12 cellular contexts compared by ENCODE assay signal in genomic region chr5:145587308-145588071, GRCh38.
DNase-seq lines count a peak whose midpoint lies in the region; ATAC-seq and TF ChIP-seq lines count a peak whose summit lies in the region.
"Had no signal": no experiment of that assay in that cellular context is flagged by ENCODE, and none has a peak within 500 bp of the region (broad histone marks: within the 10 kb centered on the region; RNA-seq: fewer than 3 reads in every experiment).

No MANE protein-coding gene starts in this region.

- TF ChIP-seq POLR2A in uterus (IDR thresholded peaks at IDR 0.05), result no peak

- H3K36me3 ChIP-seq in uterus, result no peaks in the 10 kb centered on the region

- no peak for TF ChIP-seq CTCF in uterus (IDR thresholded peaks at IDR 0.05)
- TF ChIP-seq CTCF in GM13977 (IDR thresholded peaks at IDR 0.05; ENCODE audit: extremely low read depth, insufficient read depth, missing control alignments), result no peak

- H3K4me1 ChIP-seq in uterus, result no peaks in the 10 kb centered on the region
- H3K4me1 ChIP-seq: testis had no signal

- intact Hi-C loops in activated T-helper 2 cell treated with anti-CD3 and anti-CD28 coated beads, Interferon-gamma antibody, Interleukin-2, Interleukin-4, amounts not matched to agents 10 μg/mL and 5 μg/mL and 100 μg/mL, durations not matched to agents 14 hours and 24 hours and 36 hours (cut with micrococcal nuclease), result no loop called here
- intact Hi-C loops in uterus (cut with DNase I; ENCODE audit: low total_unique reads), result no loop called here

- peaks cover 0 to 6% of the 10 kb centered on the region in 2 donors for H3K9me3 ChIP-seq in uterus
- H3K9me3 ChIP-seq: testis had no signal

- H3K9me3 Mint-ChIP-seq in activated T-helper 2 cell treated with anti-CD3 and anti-CD28 coated beads, Interferon-gamma antibody, Interleukin-2, Interleukin-4, amounts not matched to agents 10 μg/mL and 5 μg/mL and 100 μg/mL, durations not matched to agents 14 hours and 24 hours and 36 hours, result peaks cover 8% of the 10 kb centered on the region

- H3K4me3 ChIP-seq in uterus, result no peak overlapping the region
- H3K4me3 ChIP-seq: testis had no signal

- H3K27ac ChIP-seq in uterus, result no peak overlapping the region
- H3K27ac ChIP-seq: testis had no signal

- no peaks in the 10 kb centered on the region for H3K27me3 ChIP-seq in uterus
- H3K27me3 ChIP-seq: testis had no signal

- no peak overlapping the region for H3K4me3 Mint-ChIP-seq in activated T-helper 2 cell treated with anti-CD3 and anti-CD28 coated beads, Interferon-gamma antibody, Interleukin-2, Interleukin-4, amounts not matched to agents 10 μg/mL and 5 μg/mL and 100 μg/mL, durations not matched to agents 14 hours and 24 hours and 36 hours (ENCODE audit: low read depth)
- H3K4me3 Mint-ChIP-seq: activated CD4-positive, alpha-beta T cell treated with anti-CD3 and anti-CD28 coated beads, Interleukin-2, amount 10 ng/mL, durations not matched to agents 7 days and 5 days had no signal

- ATAC-seq in HG02884 (IDR thresholded peaks at IDR 0.05; ENCODE audit: unreplicated experiment) (no peak), GM21423 (IDR thresholded peaks at IDR 0.05; ENCODE audit: unreplicated experiment) (no peak)

- H3K4me1 Mint-ChIP-seq in activated T-helper 2 cell treated with anti-CD3 and anti-CD28 coated beads, Interferon-gamma antibody, Interleukin-2, Interleukin-4, amounts not matched to agents 10 μg/mL and 5 μg/mL and 100 μg/mL, durations not matched to agents 14 hours and 24 hours and 36 hours (ENCODE audit: low read depth), result no peaks in the 10 kb centered on the region
- H3K4me1 Mint-ChIP-seq: activated CD4-positive, alpha-beta T cell treated with anti-CD3 and anti-CD28 coated beads, Interleukin-2, amount 10 ng/mL, durations not matched to agents 7 days and 5 days had no signal

- H3K27me3 Mint-ChIP-seq in activated T-helper 2 cell treated with anti-CD3 and anti-CD28 coated beads, Interferon-gamma antibody, Interleukin-2, Interleukin-4, amounts not matched to agents 10 μg/mL and 5 μg/mL and 100 μg/mL, durations not matched to agents 14 hours and 24 hours and 36 hours (ENCODE audit: low read depth), result no peaks in the 10 kb centered on the region
- H3K27me3 Mint-ChIP-seq: activated CD4-positive, alpha-beta T cell treated with anti-CD3 and anti-CD28 coated beads, Interleukin-2, amount 10 ng/mL, durations not matched to agents 7 days and 5 days had no signal

- in situ Hi-C loops in ACHN (cut with HindIII; ENCODE audit: low pct_ligation_motif_present, low pct_unique_long_range_greater_than_20kb, low sequenced_read_pairs), result no loop called here
- in situ Hi-C loops in GM13977 (cut with MboI; ENCODE audit: low pct_unique_long_range_greater_than_20kb, low sequenced_read_pairs, unreplicated experiment), result no loop called here

- H3K36me3 Mint-ChIP-seq in activated T-helper 2 cell treated with anti-CD3 and anti-CD28 coated beads, Interferon-gamma antibody, Interleukin-2, Interleukin-4, amounts not matched to agents 10 μg/mL and 5 μg/mL and 100 μg/mL, durations not matched to agents 14 hours and 24 hours and 36 hours (ENCODE audit: low read depth), result no peaks in the 10 kb centered on the region

- DNase-seq in ACHN (peak; percentile 73), H4 (ENCODE audit: low spot score) (peak; percentile 58), inferior parietal cortex (ENCODE audit: extremely low spot score) (peak; percentile 4), uterus (no peak), GM13977 (ENCODE audit: low spot score) (no peak)
- no peak for DNase-seq in activated T-helper 2 cell treated with anti-CD3 and anti-CD28 coated beads, Interferon-gamma antibody, Interleukin-2, Interleukin-4, amounts not matched to agents 10 μg/mL and 5 μg/mL and 100 μg/mL, durations not matched to agents 14 hours and 24 hours and 36 hours (ENCODE audit: low spot score)
- DNase-seq: activated CD4-positive, alpha-beta T cell treated with anti-CD3 and anti-CD28 coated beads, Interleukin-2, amount 10 ng/mL, durations not matched to agents 7 days and 5 days; cortex of kidney; kidney; testis had no signal

- peak overlapping the region; percentile 20 for H3K27ac Mint-ChIP-seq in activated T-helper 2 cell treated with anti-CD3 and anti-CD28 coated beads, Interferon-gamma antibody, Interleukin-2, Interleukin-4, amounts not matched to agents 10 μg/mL and 5 μg/mL and 100 μg/mL, durations not matched to agents 14 hours and 24 hours and 36 hours
- H3K27ac Mint-ChIP-seq: activated CD4-positive, alpha-beta T cell treated with anti-CD3 and anti-CD28 coated beads, Interleukin-2, amount 10 ng/mL, durations not matched to agents 7 days and 5 days had no signal

Comparison
In these comparisons a context has a peak if more than half of its experiments do, and no peak if none do; other contexts are left out.
1. DNase-seq: peak in ACHN (single experiment), H4 (single experiment) and inferior parietal cortex (single experiment); none in activated T-helper 2 cell treated with anti-CD3 and anti-CD28 coated beads, Interferon-gamma antibody, Interleukin-2, Interleukin-4, amounts not matched to agents 10 μg/mL and 5 μg/mL and 100 μg/mL, durations not matched to agents 14 hours and 24 hours and 36 hours (single experiment), uterus (0 of 2) and GM13977 (single experiment).